ENCODE assay signal across 19 cellular contexts in genomic region chr3:78338405-78338804, GRCh38.
A peak's percentile ranks its signal among the peaks of the same experiment; 100 is the strongest.
DNase-seq lines count a peak whose midpoint lies in the region; ATAC-seq and TF ChIP-seq lines count a peak whose summit lies in the region.
"Had no signal": no experiment of that assay in that cellular context is flagged by ENCODE, and none has a peak within 500 bp of the region (broad histone marks: within the 10 kb centered on the region; RNA-seq: fewer than 3 reads in every experiment).

No MANE protein-coding gene starts in this region.

- ATAC-seq in GM19467 (IDR thresholded peaks at IDR 0.05; ENCODE audit: unreplicated experiment): peak; percentile 58
- ATAC-seq in HG02852 (IDR thresholded peaks at IDR 0.05; ENCODE audit: unreplicated experiment): peak; percentile 98
- peak; percentile 73 for ATAC-seq in HG03575 (IDR thresholded peaks at IDR 0.05; ENCODE audit: extremely low read depth, insufficient number of reproducible peaks, low FRiP score, unreplicated experiment)
- no peak for ATAC-seq in activated CD4-positive, alpha-beta T cell treated with anti-CD3 and anti-CD28 coated beads for 36 hours
- ATAC-seq: activated CD4-positive, CD25-positive, alpha-beta regulatory T cell treated with anti-CD3 and anti-CD28 coated beads, Interleukin-2, amount 50 U/mL, for 24 hours; stimulated activated naive B cell treated with anti-CD40 and anti-IgM and Interleukin-4, amounts not matched to agents 10 μg/mL and 1 μg/mL and 100 μg/mL, for 72 hours had no signal

- no peaks in the 10 kb centered on the region for H3K9me3 ChIP-seq in BE2C

- no peaks in the 10 kb centered on the region for H3K27me3 ChIP-seq in BE2C

- H3K9me3 Mint-ChIP-seq in activated CD4-positive, alpha-beta T cell treated with anti-CD3 and anti-CD28 coated beads for 36 hours (ENCODE audit: low read depth): peaks cover 2% of the 10 kb centered on the region
- H3K9me3 Mint-ChIP-seq in activated naive CD4-positive, alpha-beta T cell treated with anti-CD3 and anti-CD28 coated beads, Interleukin-2, amount 10 ng/mL, durations not matched to agents 7 days and 5 days: peaks cover 3% of the 10 kb centered on the region

- H3K4me1 ChIP-seq in BE2C: no peaks in the 10 kb centered on the region

- H3K36me3 ChIP-seq in BE2C: no peaks in the 10 kb centered on the region

- CTCF ChIA-PET in activated CD4-positive, alpha-beta T cell treated with anti-CD3 and anti-CD28 coated beads for 36 hours (lab: Charles Lee): no interaction called here
- CTCF ChIA-PET in activated naive CD4-positive, alpha-beta T cell treated with anti-CD3 and anti-CD28 coated beads, Interleukin-2, amount 10 ng/mL, durations not matched to agents 7 days and 5 days (lab: Charles Lee): no interaction called here

- intact Hi-C loops in activated CD4-positive, alpha-beta T cell treated with anti-CD3 and anti-CD28 coated beads for 36 hours (cut with DNase I, micrococcal nuclease): no loop called here

- H3K27me3 Mint-ChIP-seq in activated CD4-positive, alpha-beta T cell treated with anti-CD3 and anti-CD28 coated beads for 36 hours: no peaks in the 10 kb centered on the region
- H3K27me3 Mint-ChIP-seq in activated naive CD4-positive, alpha-beta T cell treated with anti-CD3 and anti-CD28 coated beads, Interleukin-2, amount 10 ng/mL, durations not matched to agents 7 days and 5 days: no peaks in the 10 kb centered on the region
- H3K27me3 Mint-ChIP-seq: dendritic cell treated with granulocyte-macrophage colony-stimulating factor and Interleukin-4, amounts not matched to agents 40 ng/mL and 50 ng/mL, for 4 days; naive B cell; stimulated activated naive B cell treated with anti-CD40 and anti-IgM and Interleukin-4, amounts not matched to agents 10 μg/mL and 1 μg/mL and 100 μg/mL, for 72 hours had no signal

- no peak overlapping the region for H3K4me3 Mint-ChIP-seq in activated CD4-positive, alpha-beta T cell treated with anti-CD3 and anti-CD28 coated beads for 36 hours
- H3K4me3 Mint-ChIP-seq in activated naive CD4-positive, alpha-beta T cell treated with anti-CD3 and anti-CD28 coated beads, Interleukin-2, amount 10 ng/mL, durations not matched to agents 7 days and 5 days: no peak overlapping the region
- H3K4me3 Mint-ChIP-seq: dendritic cell treated with granulocyte-macrophage colony-stimulating factor and Interleukin-4, amounts not matched to agents 40 ng/mL and 50 ng/mL, for 4 days; naive B cell; stimulated activated naive B cell treated with anti-CD40 and anti-IgM and Interleukin-4, amounts not matched to agents 10 μg/mL and 1 μg/mL and 100 μg/mL, for 72 hours had no signal

- DNase-seq in GM12865 (ENCODE audit: low read depth) (peak; percentile 22), HuH-7 (ENCODE audit: low spot score) (no peak), BE2C (no peak)
- no peak for DNase-seq in activated CD4-positive, alpha-beta T cell treated with anti-CD3 and anti-CD28 coated beads for 36 hours
- DNase-seq in activated naive CD4-positive, alpha-beta T cell treated with anti-CD3 and anti-CD28 coated beads, Interleukin-2, amount 10 ng/mL, durations not matched to agents 7 days and 5 days: no peak
- DNase-seq: activated CD8-positive, alpha-beta memory T cell treated with anti-CD3 and anti-CD28 coated beads, Interleukin-2, amount 50 U/mL, for 4 hours; activated gamma-delta T cell treated with Interleukin-2 at 50 U/mL for 16 hours; naive B cell; NCI-H1436 treated with DMSO at 0.1 percent for 48 hours; Right ventricle myocardium superior; stimulated activated naive B cell treated with anti-CD40 and anti-IgM and Interleukin-4, amounts not matched to agents 10 μg/mL and 1 μg/mL and 100 μg/mL, for 72 hours; T-helper 2 cell had no signal

- H3K27ac Mint-ChIP-seq in activated CD4-positive, alpha-beta T cell treated with anti-CD3 and anti-CD28 coated beads for 36 hours: no peak overlapping the region
- H3K27ac Mint-ChIP-seq in activated naive CD4-positive, alpha-beta T cell treated with anti-CD3 and anti-CD28 coated beads, Interleukin-2, amount 10 ng/mL, durations not matched to agents 7 days and 5 days: no peak overlapping the region
- H3K27ac Mint-ChIP-seq: dendritic cell treated with granulocyte-macrophage colony-stimulating factor and Interleukin-4, amounts not matched to agents 40 ng/mL and 50 ng/mL, for 4 days; naive B cell; stimulated activated naive B cell treated with anti-CD40 and anti-IgM and Interleukin-4, amounts not matched to agents 10 μg/mL and 1 μg/mL and 100 μg/mL, for 72 hours had no signal

- no peaks in the 10 kb centered on the region for H3K4me1 Mint-ChIP-seq in activated CD4-positive, alpha-beta T cell treated with anti-CD3 and anti-CD28 coated beads for 36 hours
- H3K4me1 Mint-ChIP-seq in activated naive CD4-positive, alpha-beta T cell treated with anti-CD3 and anti-CD28 coated beads, Interleukin-2, amount 10 ng/mL, durations not matched to agents 7 days and 5 days: no peaks in the 10 kb centered on the region
- H3K4me1 Mint-ChIP-seq: naive B cell; stimulated activated naive B cell treated with anti-CD40 and anti-IgM and Interleukin-4, amounts not matched to agents 10 μg/mL and 1 μg/mL and 100 μg/mL, for 72 hours had no signal

- TF ChIP-seq CTCF in GM12865 (IDR thresholded peaks at IDR 0.05; ENCODE audit: insufficient read depth, low read depth, low read length, missing control alignments): no peak
- TF ChIP-seq CTCF in BE2C (IDR thresholded peaks at IDR 0.05; ENCODE audit: low read depth, low read length): no peak

- no peaks in the 10 kb centered on the region for H3K36me3 Mint-ChIP-seq in activated CD4-positive, alpha-beta T cell treated with anti-CD3 and anti-CD28 coated beads for 36 hours (ENCODE audit: low read depth)
- no peaks in the 10 kb centered on the region for H3K36me3 Mint-ChIP-seq in activated naive CD4-positive, alpha-beta T cell treated with anti-CD3 and anti-CD28 coated beads, Interleukin-2, amount 10 ng/mL, durations not matched to agents 7 days and 5 days
- H3K36me3 Mint-ChIP-seq: naive B cell; stimulated activated naive B cell treated with anti-CD40 and anti-IgM and Interleukin-4, amounts not matched to agents 10 μg/mL and 1 μg/mL and 100 μg/mL, for 72 hours had no signal

- H3K4me3 ChIP-seq in GM12865 (ENCODE audit: low read depth, low read length) (no peak overlapping the region), BE2C (ENCODE audit: low read depth, low read length) (no peak overlapping the region)
- H3K4me3 ChIP-seq: lung, smooth muscle cell had no signal

- POLR2A ChIA-PET in activated CD4-positive, alpha-beta T cell treated with anti-CD3 and anti-CD28 coated beads for 36 hours (lab: Charles Lee): no interaction called here
